9 cellular contexts compared by ENCODE assay signal in genomic region chr17:74467221-74467951, GRCh38. TPM values are rescaled to one million over a fixed set of nuclear protein-coding genes. Genes with fewer than 3 reads are reported as not detected.
DNase-seq lines count a peak whose midpoint lies in the region; ATAC-seq, FAIRE-seq and TF ChIP-seq lines count a peak whose summit lies in the region.
"Had no signal": no experiment of that assay in that cellular context is flagged by ENCODE, and none has a peak within 500 bp of the region (broad histone marks: within the 10 kb centered on the region; RNA-seq: fewer than 3 reads in every experiment).

No MANE protein-coding gene starts in this region.

- H3K4me1 ChIP-seq in tibial artery = no peaks in the 10 kb centered on the region

- no peaks in the 10 kb centered on the region for H3K36me3 ChIP-seq in tibial artery

- H3K27ac Mint-ChIP-seq in T-helper 17 cell = no peak overlapping the region

- FAIRE-seq in GM12892 (lab: Jason Lieb, UNC) = peak; percentile 91

- TF ChIP-seq POLR2A in GM12892 (IDR thresholded peaks at IDR 0.05; ENCODE audit: low read depth, low read length) = peak; percentile 35; the same call in 1 of the 2 replicates

- no peak for TF ChIP-seq CTCF in tibial artery (IDR thresholded peaks at IDR 0.05)

- H3K27me3 ChIP-seq in tibial artery = peaks cover 0 to 43% of the 10 kb centered on the region in 2 donors

- no peak overlapping the region for H3K27ac ChIP-seq in tibial artery

- no peaks in the 10 kb centered on the region for H3K36me3 Mint-ChIP-seq in T-helper 17 cell (ENCODE audit: low read depth)

- H3K9me3 ChIP-seq in tibial artery = no peaks in the 10 kb centered on the region
- H3K9me3 ChIP-seq in T-helper 17 cell (ENCODE audit: control insufficient read depth, low read length, poor library complexity, severe bottlenecking) = no peaks in the 10 kb centered on the region

- no peak overlapping the region for H3K4me3 Mint-ChIP-seq in T-helper 17 cell

- intact Hi-C loops in tibial artery (cut with DNase I; ENCODE audit: low total_unique reads) = no loop called here

- peak overlapping the region; percentile 30 to 37 for H3K4me3 ChIP-seq in tibial artery

- no peaks in the 10 kb centered on the region for H3K27me3 Mint-ChIP-seq in T-helper 17 cell

- DNase-seq in GM12892 (ENCODE audit: insufficient read length) (no peak), germinal center (ENCODE audit: low spot score) (peak; percentile 30), tibial artery (no peak), KG1 (lab: John Stamatoyannopoulos, UW) (no peak), NCI-H345 treated with DMSO at 0.1 percent for 48 hours (lab: John Stamatoyannopoulos, UW; ENCODE audit: unreplicated experiment) (no peak), T-helper 17 cell (no peak)

- ATAC-seq in GM21367 (IDR thresholded peaks at IDR 0.05; ENCODE audit: unreplicated experiment) (peak; percentile 49), HG03571 (IDR thresholded peaks at IDR 0.05; ENCODE audit: unreplicated experiment) (peak; percentile 61), T-helper 17 cell (no peak)

- peaks cover 34% of the 10 kb centered on the region for H3K4me1 Mint-ChIP-seq in T-helper 17 cell

RNA-seq across cellular contexts. Expression of gene CD300A, which starts 1.0 kb away (rescaled TPM):
- polyA plus RNA-seq in GM12892 (2012; ENCODE audit: missing spikeins) = 70.3 TPM
- 1 to 10 TPM; 2.4 to 9.6 TPM for total RNA-seq in T-helper 17 cell
- total RNA-seq: HT1080 had no signal

RNA-seq across cellular contexts. Expression of gene GPRC5C, which starts 35.5 kb away (rescaled TPM):
- 0.53 TPM for polyA plus RNA-seq in GM12892 (2012; ENCODE audit: missing spikeins)
- under 1 TPM in 1 of 2 donors, not detected in 1; 0.18 TPM for total RNA-seq in T-helper 17 cell
- total RNA-seq: HT1080 had no signal
